8 cellular contexts compared by ENCODE assay signal in the genomic region with DNA sequence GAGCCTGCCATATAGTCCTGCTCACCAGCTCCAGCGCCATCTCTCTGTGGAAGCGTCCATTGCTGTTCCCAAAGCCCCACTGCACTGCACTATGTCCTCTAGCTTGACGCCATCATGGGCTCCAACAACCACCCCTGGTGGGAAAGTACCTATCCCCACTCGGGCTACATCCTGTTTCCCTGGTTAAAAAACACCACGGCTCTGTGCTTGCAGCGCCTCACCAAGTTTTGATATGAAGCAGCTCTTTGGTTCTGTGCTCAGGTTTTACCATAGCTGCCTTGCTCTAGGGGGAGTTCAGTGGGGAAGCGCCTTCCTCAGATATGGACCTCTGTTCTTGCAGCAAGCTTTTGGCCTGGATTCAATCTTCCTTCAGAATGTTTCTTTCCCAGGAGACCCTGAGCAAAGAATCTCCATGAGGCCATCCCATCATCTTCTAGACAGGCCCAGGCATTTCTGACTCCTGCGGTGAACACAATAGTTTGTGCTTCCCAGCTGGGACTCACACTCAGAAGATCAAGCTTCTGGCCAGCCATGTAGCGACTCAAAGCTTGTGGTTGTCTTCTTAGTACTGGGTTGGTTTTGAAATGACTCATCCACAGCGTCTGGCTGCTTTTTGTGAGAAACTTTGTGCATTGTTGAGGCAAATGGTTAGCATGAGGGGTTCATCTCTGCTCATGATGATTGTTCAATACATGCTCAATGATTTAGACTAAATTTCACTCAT.
DNase-seq lines count a peak whose midpoint lies in the region; ATAC-seq and FAIRE-seq lines count a peak whose summit lies in the region.

No MANE protein-coding gene starts in this region.

- peak overlapping the region; percentile 98 for H3K27ac Mint-ChIP-seq in stimulated activated naive CD8-positive, alpha-beta T cell treated with anti-CD3 and anti-CD28 coated beads, Interleukin-15, amount 100 ng/mL, for 72 hours

- DNase-seq in GM18507 (ENCODE audit: extremely low spot score, insufficient read length, low read depth) (peak; percentile 56), fibroblast of peridontal ligament (ENCODE audit: extremely low read depth) (peak; percentile 73), DMS79 treated with DMSO at 0.1 percent for 48 hours (lab: John Stamatoyannopoulos, UW) (no peak), NCI-H1092 treated with DMSO at 0.1 percent for 48 hours (lab: John Stamatoyannopoulos, UW) (no peak), Ammon's horn (ENCODE audit: low spot score) (no peak)
- DNase-seq in activated CD4-positive, alpha-beta T cell treated with anti-CD3 and anti-CD28 coated beads for 1 hour, result peak; percentile 27
- peak; percentile 82 to 88 for DNase-seq in stimulated activated naive CD8-positive, alpha-beta T cell treated with anti-CD3 and anti-CD28 coated beads, Interleukin-15, amount 100 ng/mL, for 72 hours

- FAIRE-seq in GM18507 (lab: Jason Lieb, UNC), result peak; percentile 98

- ATAC-seq in HG02870 (IDR thresholded peaks at IDR 0.05; ENCODE audit: unreplicated experiment), result peak; percentile 85
- ATAC-seq in stimulated activated naive CD8-positive, alpha-beta T cell treated with anti-CD3 and anti-CD28 coated beads, Interleukin-15, amount 100 ng/mL, for 72 hours, result peak; percentile 92

- H3K9me3 Mint-ChIP-seq in stimulated activated naive CD8-positive, alpha-beta T cell treated with anti-CD3 and anti-CD28 coated beads, Interleukin-15, amount 100 ng/mL, for 72 hours, result peaks cover 0 to 8% of the 10 kb centered on the region in 2 donors

- peak overlapping the region; percentile 76 to 85 for H3K4me3 Mint-ChIP-seq in stimulated activated naive CD8-positive, alpha-beta T cell treated with anti-CD3 and anti-CD28 coated beads, Interleukin-15, amount 100 ng/mL, for 72 hours

- H3K4me1 Mint-ChIP-seq in stimulated activated naive CD8-positive, alpha-beta T cell treated with anti-CD3 and anti-CD28 coated beads, Interleukin-15, amount 100 ng/mL, for 72 hours, result peaks cover 52% of the 10 kb centered on the region

- H3K27me3 Mint-ChIP-seq in stimulated activated naive CD8-positive, alpha-beta T cell treated with anti-CD3 and anti-CD28 coated beads, Interleukin-15, amount 100 ng/mL, for 72 hours, result no peaks in the 10 kb centered on the region

Comparison
In these comparisons a context has a peak if more than half of its experiments do, and no peak if none do; other contexts are left out.
1. DNase-seq: peak in GM18507 (single experiment), activated CD4-positive, alpha-beta T cell treated with anti-CD3 and anti-CD28 coated beads for 1 hour (single experiment), fibroblast of peridontal ligament (single experiment) and stimulated activated naive CD8-positive, alpha-beta T cell treated with anti-CD3 and anti-CD28 coated beads, Interleukin-15, amount 100 ng/mL, for 72 hours (2 of 2); none in DMS79 treated with DMSO at 0.1 percent for 48 hours (single experiment), NCI-H1092 treated with DMSO at 0.1 percent for 48 hours (single experiment) and Ammon's horn (single experiment).